In genomic region chr15:71182522-71182921, GRCh38 we compare ENCODE assay signal across 20 cellular contexts.
"Had no signal": no experiment of that assay in that cellular context is flagged by ENCODE, and none has a peak within 500 bp of the region (broad histone marks: within the 10 kb centered on the region; RNA-seq: fewer than 3 reads in every experiment).

No MANE protein-coding gene starts in this region.

- H3K36me3 ChIP-seq: esophagus muscularis mucosa, pancreas, tibial artery, upper lobe of left lung, vagina had no signal

- H3K27ac Mint-ChIP-seq: dendritic cell treated with granulocyte-macrophage colony-stimulating factor and Interleukin-4, amounts not matched to agents 40 ng/mL and 50 ng/mL, for 4 days; effector memory CD8-positive, alpha-beta T cell; natural killer cell; progenitor cell of endocrine pancreas; stimulated activated naive B cell treated with anti-CD40 and anti-IgM and Interleukin-4, amounts not matched to agents 10 μg/mL and 1 μg/mL and 100 μg/mL, for 72 hours had no signal

- H3K9me3 ChIP-seq: esophagus muscularis mucosa, pancreas, tibial artery, upper lobe of left lung, vagina had no signal

- DNase-seq: effector memory CD8-positive, alpha-beta T cell; foreskin melanocyte; head of caudate nucleus; kidney glomerular epithelial cell; mammary epithelial cell; natural killer cell; nucleus accumbens; pancreas; right cardiac atrium; stimulated activated CD4-positive, alpha-beta T cell treated with anti-CD3 and anti-CD28 coated beads, Interleukin-4, amount 100 ng/mL, for 1 hour; stimulated activated naive B cell treated with anti-CD40 and anti-IgM and Interleukin-4, amounts not matched to agents 10 μg/mL and 1 μg/mL and 100 μg/mL, for 72 hours; tibial artery; upper lobe of left lung had no signal

- H3K4me3 ChIP-seq: esophagus muscularis mucosa, hepatocyte, pancreas, tibial artery, upper lobe of left lung, vagina had no signal

- H3K27me3 ChIP-seq: esophagus muscularis mucosa, hepatocyte, pancreas, tibial artery, upper lobe of left lung, vagina had no signal

- H3K27ac ChIP-seq: epithelial cell of prostate, esophagus muscularis mucosa, hepatocyte, pancreas, tibial artery, upper lobe of left lung, vagina had no signal

- H3K4me1 ChIP-seq: pancreas, vagina had no signal

- ATAC-seq: effector memory CD8-positive, alpha-beta T cell; natural killer cell; pancreas; right cardiac atrium; stimulated activated naive B cell treated with anti-CD40 and anti-IgM and Interleukin-4, amounts not matched to agents 10 μg/mL and 1 μg/mL and 100 μg/mL, for 72 hours had no signal

- H3K4me1 Mint-ChIP-seq: natural killer cell; stimulated activated naive B cell treated with anti-CD40 and anti-IgM and Interleukin-4, amounts not matched to agents 10 μg/mL and 1 μg/mL and 100 μg/mL, for 72 hours had no signal

- H3K4me3 Mint-ChIP-seq: dendritic cell treated with granulocyte-macrophage colony-stimulating factor and Interleukin-4, amounts not matched to agents 40 ng/mL and 50 ng/mL, for 4 days; effector memory CD8-positive, alpha-beta T cell; natural killer cell; neural crest cell; stimulated activated naive B cell treated with anti-CD40 and anti-IgM and Interleukin-4, amounts not matched to agents 10 μg/mL and 1 μg/mL and 100 μg/mL, for 72 hours had no signal

- H3K9me3 Mint-ChIP-seq: dendritic cell treated with granulocyte-macrophage colony-stimulating factor and Interleukin-4, amounts not matched to agents 40 ng/mL and 50 ng/mL, for 4 days; effector memory CD8-positive, alpha-beta T cell; natural killer cell had no signal
